ENCODE assay signal across 18 cellular contexts in genomic region chr5:180173875-180174586, GRCh38. TPM values are rescaled to one million over a fixed set of nuclear protein-coding genes. Genes with fewer than 3 reads are reported as not detected.
DNase-seq lines count a peak whose midpoint lies in the region; ATAC-seq and TF ChIP-seq lines count a peak whose summit lies in the region.
"Had no signal": no experiment of that assay in that cellular context is flagged by ENCODE, and none has a peak within 500 bp of the region (broad histone marks: within the 10 kb centered on the region; RNA-seq: fewer than 3 reads in every experiment).

No MANE protein-coding gene starts in this region.

- intact Hi-C loops in spleen (cut with DNase I; ENCODE audit: low total_unique reads): no loop called here

- peaks cover 0 to 27% (median 11%) of the 10 kb centered on the region in 6 donors for H3K4me1 ChIP-seq in spleen

- no peak for ATAC-seq in esophagus mucosa
- ATAC-seq: activated CD4-positive, alpha-beta T cell treated with anti-CD3 and anti-CD28 coated beads for 36 hours; stimulated activated effector memory CD8-positive, alpha-beta T cell treated with anti-CD3 and anti-CD28 coated beads, Interleukin-12 subunit alpha, Interleukin-12 subunit beta, amount 100 ng/mL, for 72 hours had no signal

- no peaks in the 10 kb centered on the region for H3K9me3 ChIP-seq in spleen
- H3K9me3 ChIP-seq: BLaER1 had no signal

- WGBS in spleen, 5 donors: 81 to 90% (median 86%) methylated on average over 26 to 27 of the region's 27 CpGs

- no peak for TF ChIP-seq CTCF in kidney epithelial cell (IDR thresholded peaks at IDR 0.05; ENCODE audit: insufficient read depth, low read length, poor library complexity, severe bottlenecking)
- no peak for TF ChIP-seq CTCF in spleen (IDR thresholded peaks at IDR 0.05 in 8 of 11, conservative IDR thresholded peaks at IDR 0.05 in 3 of 11)

- H3K27ac ChIP-seq in caudate nucleus (ENCODE audit: low read depth, low read length): peak overlapping the region; percentile 40
- no peak overlapping the region for H3K27ac ChIP-seq in spleen
- H3K27ac ChIP-seq: BLaER1 had no signal

- H3K27me3 ChIP-seq in H7 (ENCODE audit: control insufficient read depth, insufficient read depth, low read length): no peaks in the 10 kb centered on the region
- H3K27me3 ChIP-seq in kidney epithelial cell (ENCODE audit: control insufficient read depth, insufficient read depth, low read length): peaks cover 2% of the 10 kb centered on the region
- H3K27me3 ChIP-seq in spleen (replicated peaks in 1 of 7): peaks cover 0 to 35% (median 0%) of the 10 kb centered on the region in 7 donors
- H3K27me3 ChIP-seq: BLaER1 had no signal

- no peak overlapping the region for H3K4me3 ChIP-seq in H7 (ENCODE audit: insufficient read depth, low read depth, low read length)
- no peak overlapping the region for H3K4me3 ChIP-seq in kidney epithelial cell (ENCODE audit: low read depth, low read length)
- no peak overlapping the region for H3K4me3 ChIP-seq in spleen
- H3K4me3 ChIP-seq: BLaER1 had no signal

- no peaks in the 10 kb centered on the region for H3K36me3 ChIP-seq in H7 (replicated peaks; ENCODE audit: control insufficient read depth, insufficient read depth, low read length)
- H3K36me3 ChIP-seq in kidney epithelial cell (ENCODE audit: control insufficient read depth, insufficient read depth, low read length): no peaks in the 10 kb centered on the region
- H3K36me3 ChIP-seq in spleen: no peaks in the 10 kb centered on the region
- H3K36me3 ChIP-seq: BLaER1 had no signal

- DNase-seq in H7: peak; percentile 21
- DNase-seq in caudate nucleus (lab: John Stamatoyannopoulos, UW): peak in 2 of 61 donors; percentile 14 to 50
- DNase-seq in kidney epithelial cell (ENCODE audit: low read depth): peak; percentile 47
- peak; percentile 34 for DNase-seq in spleen
- no peak for DNase-seq in NOMO-1 treated with dmso at 0.1 percent for 144 hours (lab: John Stamatoyannopoulos, UW; ENCODE audit: unreplicated experiment)
- no peak for DNase-seq in hepatic stellate cell (ENCODE audit: low spot score)
- no peak for DNase-seq in Kasumi-1 (lab: John Stamatoyannopoulos, UW)
- DNase-seq: activated CD4-positive, alpha-beta T cell treated with anti-CD3 and anti-CD28 coated beads for 36 hours; aorta; mammary epithelial cell; MV-4-11; NCI-H345; stimulated activated CD4-positive, alpha-beta T cell treated with anti-CD3 and anti-CD28 coated beads, Interleukin-4, amount 100 ng/mL, for 1 hour; T-helper 1 cell had no signal

- no peak for TF ChIP-seq POLR2A in spleen (IDR thresholded peaks at IDR 0.05)

RNA-seq across cellular contexts. Expression of gene RASGEF1C, which starts 35.0 kb away (rescaled TPM):
- total RNA-seq in H7 (2014; rRNA removed; shearing (Covaris generic)): 0.78 and 1.4 TPM in 2 replicates
- total RNA-seq in kidney epithelial cell: 0.13 TPM in 1 of 2 replicates, not detected in the other
- total RNA-seq in spleen: 1 to 10 TPM in 1 of 7 donors, under 1 TPM in 1, not detected in 5; 0.17 to 1.1 TPM
- under 1 TPM in 2 of 3 donors, not detected in 1; 0.06 to 0.26 TPM for polyA plus RNA-seq in spleen
- not detected for total RNA-seq in esophagus mucosa
- total RNA-seq: activated CD4-positive, alpha-beta T cell treated with anti-CD3 and anti-CD28 coated beads for 36 hours; pulmonary artery endothelial cell had no signal
- polyA plus RNA-seq: aorta, mammary epithelial cell had no signal

Comparison
In these comparisons a context has a peak if more than half of its experiments do, and no peak if none do; other contexts are left out.
1. DNase-seq: peak in H7 (single experiment), kidney epithelial cell (single experiment) and spleen (single experiment); none in NOMO-1 treated with dmso at 0.1 percent for 144 hours (single experiment), hepatic stellate cell (single experiment) and Kasumi-1 (0 of 2).